Comparison of ENCODE assay signal across 15 cellular contexts in genomic region chr6:147106759-147107401, GRCh38.
A peak's percentile ranks its signal among the peaks of the same experiment; 100 is the strongest.
DNase-seq lines count a peak whose midpoint lies in the region; ATAC-seq and TF ChIP-seq lines count a peak whose summit lies in the region.
"Had no signal": no experiment of that assay in that cellular context is flagged by ENCODE, and none has a peak within 500 bp of the region (broad histone marks: within the 10 kb centered on the region; RNA-seq: fewer than 3 reads in every experiment).

No MANE protein-coding gene starts in this region.

- peak overlapping the region; percentile 31 for H2AFZ ChIP-seq in smooth muscle cell (ENCODE audit: low read depth)

- POLR2A ChIA-PET in activated CD4-positive, alpha-beta T cell treated with anti-CD3 and anti-CD28 coated beads for 36 hours (lab: Charles Lee): no interaction called here
- POLR2A ChIA-PET in Panc1 (lab: Charles Lee): no interaction called here

- H4K20me1 ChIP-seq in smooth muscle cell (ENCODE audit: low read depth): no peaks in the 10 kb centered on the region

- H3K4me3 Mint-ChIP-seq in activated CD4-positive, alpha-beta T cell treated with anti-CD3 and anti-CD28 coated beads for 36 hours: no peak overlapping the region
- H3K4me3 Mint-ChIP-seq: activated B cell treated with CpG ODN at 0.5 μM for 24 hours; activated T-cell treated with anti-CD3 and anti-CD28 coated beads, Interleukin-2, amount 50 U/mL, for 4 hours had no signal

- no peaks in the 10 kb centered on the region for H3K9me3 Mint-ChIP-seq in activated CD4-positive, alpha-beta T cell treated with anti-CD3 and anti-CD28 coated beads for 36 hours (ENCODE audit: low read depth)
- H3K9me3 Mint-ChIP-seq: activated B cell treated with CpG ODN at 0.5 μM for 24 hours; activated T-cell treated with anti-CD3 and anti-CD28 coated beads, Interleukin-2, amount 50 U/mL, for 4 hours had no signal

- H3K4me1 Mint-ChIP-seq in activated CD4-positive, alpha-beta T cell treated with anti-CD3 and anti-CD28 coated beads for 36 hours: peaks cover 50% of the 10 kb centered on the region
- H3K4me1 Mint-ChIP-seq: activated B cell treated with CpG ODN at 0.5 μM for 24 hours had no signal

- DNase-seq in activated CD4-positive, alpha-beta T cell treated with anti-CD3 and anti-CD28 coated beads for 36 hours: no peak
- DNase-seq in activated CD4-positive, alpha-beta T cell treated with anti-CD3 and anti-CD28 coated beads for 48 hours: no peak
- no peak for DNase-seq in Panc1 (ENCODE audit: low read depth, low spot score)
- DNase-seq in fibroblast of mammary gland (ENCODE audit: low read depth): peak; percentile 66
- no peak for DNase-seq in smooth muscle cell (lab: John Stamatoyannopoulos, UW; ENCODE audit: unreplicated experiment)
- no peak for DNase-seq in stimulated activated CD4-positive, alpha-beta T cell treated with anti-CD3 and anti-CD28 coated beads, Interleukin-2, amount 100 ng/mL, for 24 hours
- DNase-seq in stimulated activated CD4-positive, alpha-beta T cell treated with anti-CD3 and anti-CD28 coated beads, Interleukin-4, amount 100 ng/mL, for 1 hour: no peak
- DNase-seq: activated B cell treated with CpG ODN at 0.5 μM for 24 hours; activated T-cell treated with anti-CD3 and anti-CD28 coated beads, Interleukin-2, amount 50 U/mL, for 4 hours; DMS79 treated with DMSO at 0.1 percent for 48 hours; islet precursor cell; NCI-H446; tibial artery had no signal

- intact Hi-C loops in activated CD4-positive, alpha-beta T cell treated with anti-CD3 and anti-CD28 coated beads for 36 hours (cut with DNase I, micrococcal nuclease): no loop called here
- intact Hi-C loops in Panc1 (cut with micrococcal nuclease; ENCODE audit: unreplicated experiment): no loop called here

- no peaks in the 10 kb centered on the region for H3K27me3 ChIP-seq in Panc1 (ENCODE audit: control insufficient read depth, insufficient read depth, low read length)
- H3K27me3 ChIP-seq in smooth muscle cell (ENCODE audit: low read depth): no peaks in the 10 kb centered on the region
- H3K27me3 ChIP-seq: tibial artery had no signal

- peak overlapping the region; percentile 69 for H3K27ac ChIP-seq in Panc1 (ENCODE audit: low read length)
- no peak overlapping the region for H3K27ac ChIP-seq in smooth muscle cell (ENCODE audit: low read depth)
- H3K27ac ChIP-seq: tibial artery had no signal

- H3F3A ChIP-seq in smooth muscle cell (ENCODE audit: low read depth): no peaks in the 10 kb centered on the region

- H3K79me2 ChIP-seq in smooth muscle cell (ENCODE audit: low read depth): no peaks in the 10 kb centered on the region

- H3K36me3 ChIP-seq in Panc1 (ENCODE audit: control insufficient read depth, insufficient read depth, low read length) (no peaks in the 10 kb centered on the region), smooth muscle cell (ENCODE audit: low read depth) (no peaks in the 10 kb centered on the region)
- H3K36me3 ChIP-seq: tibial artery had no signal

- ATAC-seq in activated CD4-positive, alpha-beta T cell treated with anti-CD3 and anti-CD28 coated beads for 36 hours: peak; percentile 42
- ATAC-seq in Panc1 (peak; percentile 76), GM19467 (IDR thresholded peaks at IDR 0.05; ENCODE audit: unreplicated experiment) (no peak)
- ATAC-seq: activated T-cell treated with anti-CD3 and anti-CD28 coated beads, Interleukin-2, amount 50 U/mL, for 4 hours; Right ventricle myocardium inferior had no signal

- H3K36me3 Mint-ChIP-seq in activated CD4-positive, alpha-beta T cell treated with anti-CD3 and anti-CD28 coated beads for 36 hours (ENCODE audit: low read depth): no peaks in the 10 kb centered on the region

- CTCF ChIA-PET in activated CD4-positive, alpha-beta T cell treated with anti-CD3 and anti-CD28 coated beads for 36 hours (lab: Charles Lee): interaction anchor here (0.5 to 1.1 kb wide), 2 partner anchors 9 to 250 kb away, joined by 3 read pairs; no protein-coding TSS in a partner anchor
- CTCF ChIA-PET in Panc1 (lab: Charles Lee): no interaction called here

- no peak for TF ChIP-seq CTCF in Panc1 (IDR thresholded peaks at IDR 0.05)
- TF ChIP-seq CTCF in fibroblast of mammary gland (conservative IDR thresholded peaks at IDR 0.05; ENCODE audit: control insufficient read depth, insufficient read depth, low read depth, low read length): no peak
- TF ChIP-seq CTCF in smooth muscle cell (IDR thresholded peaks at IDR 0.05; ENCODE audit: borderline replicate concordance, insufficient read depth, poor library complexity, severe bottlenecking): no peak

- 65% methylated on average over 7 of the region's 7 CpGs for WGBS in smooth muscle cell (ENCODE audit: low lambda C conversion rate)

- H3K27ac Mint-ChIP-seq in activated CD4-positive, alpha-beta T cell treated with anti-CD3 and anti-CD28 coated beads for 36 hours: no peak overlapping the region
- H3K27ac Mint-ChIP-seq: activated B cell treated with CpG ODN at 0.5 μM for 24 hours had no signal

- H3K4me2 ChIP-seq in smooth muscle cell: peak overlapping the region; percentile 17

- peaks cover 12% of the 10 kb centered on the region for H3K4me1 ChIP-seq in Panc1 (ENCODE audit: control insufficient read depth, insufficient read depth, low read length)
- no peaks in the 10 kb centered on the region for H3K4me1 ChIP-seq in smooth muscle cell (ENCODE audit: low read depth)
- H3K4me1 ChIP-seq: tibial artery had no signal

- H3K9me3 ChIP-seq in Panc1 (ENCODE audit: control insufficient read depth, insufficient read depth, low read depth, low read length) (no peaks in the 10 kb centered on the region), smooth muscle cell (replicated peaks; ENCODE audit: low read depth) (no peaks in the 10 kb centered on the region)
- H3K9me3 ChIP-seq: tibial artery had no signal

- in situ Hi-C loops in Panc1 (cut with HindIII; ENCODE audit: low pct_unique_long_range_greater_than_20kb, low sequenced_read_pairs): no loop called here

- no peak overlapping the region for H3K9ac ChIP-seq in smooth muscle cell (ENCODE audit: low read depth)

- H3K4me3 ChIP-seq in Panc1 (ENCODE audit: low read depth in 2 of 2, low read length in 2 of 2) (peak overlapping the region in 1 of 2 experiments; percentile 17; a peak in 2 of 4 replicates), fibroblast of mammary gland (ENCODE audit: control insufficient read depth, low read depth, low read length) (no peak overlapping the region), smooth muscle cell (no peak overlapping the region)
- H3K4me3 ChIP-seq: tibial artery had no signal

- no TSS peak for BruUV-seq in Panc1 (replicated peaks; lab: Mats Ljungman, UMichigan)

- no peaks in the 10 kb centered on the region for H3K27me3 Mint-ChIP-seq in activated CD4-positive, alpha-beta T cell treated with anti-CD3 and anti-CD28 coated beads for 36 hours
- H3K27me3 Mint-ChIP-seq: activated B cell treated with CpG ODN at 0.5 μM for 24 hours had no signal
